1 cellular context compared by ENCODE assay signal in the genomic region with DNA sequence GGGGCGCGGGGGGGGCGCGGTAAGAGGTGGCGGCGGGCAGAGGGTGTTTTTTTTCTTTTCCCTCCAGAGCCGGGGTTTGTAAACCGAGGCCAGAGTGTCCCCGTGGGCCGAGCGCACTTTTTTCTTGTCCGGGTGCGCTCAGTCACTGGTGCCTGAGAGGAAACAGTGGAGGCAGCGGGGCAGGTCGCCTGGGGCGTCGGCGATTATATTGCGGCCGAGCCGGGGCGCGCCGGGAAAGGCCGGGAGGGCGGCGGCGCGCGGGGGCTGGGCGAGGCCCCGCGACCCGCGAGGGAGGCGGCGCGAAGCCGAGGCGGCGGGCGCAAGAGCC.
TF ChIP-seq lines count a peak whose summit lies in the region.

No MANE protein-coding gene starts in this region.

TF ChIP-seq in neural cell, 6 proteins besides CTCF, POLR2A, EP300 and RAD21 (continued from another document):
- TF ChIP-seq, protein P1, sequence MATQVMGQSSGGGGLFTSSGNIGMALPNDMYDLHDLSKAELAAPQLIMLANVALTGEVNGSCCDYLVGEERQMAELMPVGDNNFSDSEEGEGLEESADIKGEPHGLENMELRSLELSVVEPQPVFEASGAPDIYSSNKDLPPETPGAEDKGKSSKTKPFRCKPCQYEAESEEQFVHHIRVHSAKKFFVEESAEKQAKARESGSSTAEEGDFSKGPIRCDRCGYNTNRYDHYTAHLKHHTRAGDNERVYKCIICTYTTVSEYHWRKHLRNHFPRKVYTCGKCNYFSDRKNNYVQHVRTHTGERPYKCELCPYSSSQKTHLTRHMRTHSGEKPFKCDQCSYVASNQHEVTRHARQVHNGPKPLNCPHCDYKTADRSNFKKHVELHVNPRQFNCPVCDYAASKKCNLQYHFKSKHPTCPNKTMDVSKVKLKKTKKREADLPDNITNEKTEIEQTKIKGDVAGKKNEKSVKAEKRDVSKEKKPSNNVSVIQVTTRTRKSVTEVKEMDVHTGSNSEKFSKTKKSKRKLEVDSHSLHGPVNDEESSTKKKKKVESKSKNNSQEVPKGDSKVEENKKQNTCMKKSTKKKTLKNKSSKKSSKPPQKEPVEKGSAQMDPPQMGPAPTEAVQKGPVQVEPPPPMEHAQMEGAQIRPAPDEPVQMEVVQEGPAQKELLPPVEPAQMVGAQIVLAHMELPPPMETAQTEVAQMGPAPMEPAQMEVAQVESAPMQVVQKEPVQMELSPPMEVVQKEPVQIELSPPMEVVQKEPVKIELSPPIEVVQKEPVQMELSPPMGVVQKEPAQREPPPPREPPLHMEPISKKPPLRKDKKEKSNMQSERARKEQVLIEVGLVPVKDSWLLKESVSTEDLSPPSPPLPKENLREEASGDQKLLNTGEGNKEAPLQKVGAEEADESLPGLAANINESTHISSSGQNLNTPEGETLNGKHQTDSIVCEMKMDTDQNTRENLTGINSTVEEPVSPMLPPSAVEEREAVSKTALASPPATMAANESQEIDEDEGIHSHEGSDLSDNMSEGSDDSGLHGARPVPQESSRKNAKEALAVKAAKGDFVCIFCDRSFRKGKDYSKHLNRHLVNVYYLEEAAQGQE (IDR thresholded peaks at IDR 0.05; ENCODE audit: borderline replicate concordance) = no peak
- TF ChIP-seq POLR2AphosphoS5 (IDR thresholded peaks at IDR 0.05) (no peak), MXI1 (conservative IDR thresholded peaks at IDR 0.05; ENCODE audit: poor library complexity, severe bottlenecking) (no peak), TAF1 (IDR thresholded peaks at IDR 0.05; ENCODE audit: low read depth) (no peak), EZH2 (IDR thresholded peaks at IDR 0.05; ENCODE audit: borderline replicate concordance, insufficient read depth, low read length, poor library complexity, severe bottlenecking) (no peak)
